ENCODE assay signal across 1 cellular context in genomic region chr6:2651536-2651935, GRCh38.
TF ChIP-seq lines count a peak whose summit lies in the region.

No MANE protein-coding gene starts in this region.

TF ChIP-seq in liver, 16 proteins besides CTCF, POLR2A, EP300 and RAD21 (continued from another document):
- no peak for TF ChIP-seq REST (IDR thresholded peaks at IDR 0.05)
